Comparison of ENCODE assay signal across 1 cellular context in the genomic region with DNA sequence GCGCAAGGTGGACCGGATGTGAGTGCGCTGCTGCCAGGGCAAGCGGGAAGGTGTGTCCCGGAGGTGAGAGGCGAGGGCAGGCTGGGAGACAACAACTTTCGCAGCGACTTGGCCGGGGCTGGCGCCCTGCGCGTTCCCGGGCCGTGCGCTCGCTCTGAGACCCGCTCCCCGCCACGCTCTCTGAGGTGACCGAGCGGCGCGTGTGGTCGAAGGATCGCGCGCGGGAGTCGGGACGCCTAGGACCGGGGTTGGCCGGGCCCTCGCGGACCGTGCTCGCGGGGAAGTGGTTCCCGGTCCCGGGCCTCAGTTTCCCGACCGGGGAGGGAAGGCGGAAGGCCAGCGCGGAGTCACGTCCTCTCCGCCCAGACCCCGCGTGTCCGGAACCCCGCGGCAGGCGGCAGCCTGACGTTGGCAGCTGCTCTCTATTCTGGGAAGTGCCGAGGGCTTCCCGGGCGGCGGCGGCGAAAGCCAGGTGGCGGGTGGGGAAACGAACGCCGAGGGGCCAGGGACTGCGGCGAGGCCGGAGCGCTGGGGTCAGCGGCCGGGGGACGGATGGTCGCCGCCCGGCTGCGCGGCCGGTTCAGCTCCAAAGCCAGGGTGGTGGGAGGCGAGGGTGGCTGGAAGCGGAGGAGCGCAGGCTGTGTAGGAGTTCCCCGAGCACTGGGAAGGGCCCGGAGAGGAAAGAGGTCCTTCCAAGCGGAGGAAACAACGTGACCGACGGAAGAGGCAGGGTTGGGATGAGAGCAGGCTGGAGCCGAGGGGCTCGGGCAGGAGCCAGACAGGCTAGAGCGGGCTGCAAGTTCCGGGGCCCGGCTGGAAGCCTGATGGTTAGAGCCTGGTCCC.
TF ChIP-seq lines count a peak whose summit lies in the region.

No MANE protein-coding gene starts in this region.

TF ChIP-seq in HepG2, 621 proteins besides CTCF, POLR2A, EP300 and RAD21 (continued from another document and continues in another):
- TF ChIP-seq, protein P1, sequence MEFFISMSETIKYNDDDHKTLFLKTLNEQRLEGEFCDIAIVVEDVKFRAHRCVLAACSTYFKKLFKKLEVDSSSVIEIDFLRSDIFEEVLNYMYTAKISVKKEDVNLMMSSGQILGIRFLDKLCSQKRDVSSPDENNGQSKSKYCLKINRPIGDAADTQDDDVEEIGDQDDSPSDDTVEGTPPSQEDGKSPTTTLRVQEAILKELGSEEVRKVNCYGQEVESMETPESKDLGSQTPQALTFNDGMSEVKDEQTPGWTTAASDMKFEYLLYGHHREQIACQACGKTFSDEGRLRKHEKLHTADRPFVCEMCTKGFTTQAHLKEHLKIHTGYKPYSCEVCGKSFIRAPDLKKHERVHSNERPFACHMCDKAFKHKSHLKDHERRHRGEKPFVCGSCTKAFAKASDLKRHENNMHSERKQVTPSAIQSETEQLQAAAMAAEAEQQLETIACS (CRISPR knock-in tag; IDR thresholded peaks at IDR 0.05): peak; percentile 67
- TF ChIP-seq CEBPB (IDR thresholded peaks at IDR 0.05; ENCODE audit: borderline replicate concordance, low read depth, low read length): no peak
- TF ChIP-seq, protein P2, sequence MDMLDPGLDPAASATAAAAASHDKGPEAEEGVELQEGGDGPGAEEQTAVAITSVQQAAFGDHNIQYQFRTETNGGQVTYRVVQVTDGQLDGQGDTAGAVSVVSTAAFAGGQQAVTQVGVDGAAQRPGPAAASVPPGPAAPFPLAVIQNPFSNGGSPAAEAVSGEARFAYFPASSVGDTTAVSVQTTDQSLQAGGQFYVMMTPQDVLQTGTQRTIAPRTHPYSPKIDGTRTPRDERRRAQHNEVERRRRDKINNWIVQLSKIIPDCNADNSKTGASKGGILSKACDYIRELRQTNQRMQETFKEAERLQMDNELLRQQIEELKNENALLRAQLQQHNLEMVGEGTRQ (IDR thresholded peaks at IDR 0.05; ENCODE audit: low read depth, low read length): no peak
- TF ChIP-seq, protein P2 (CRISPR knock-in tag; IDR thresholded peaks at IDR 0.05; ENCODE audit: borderline replicate concordance): no peak
- TF ChIP-seq NR2C2 (CRISPR knock-in tag; IDR thresholded peaks at IDR 0.05; ENCODE audit: borderline replicate concordance): peak; percentile 11; the same call in 1 of the 2 replicates
- no peak for TF ChIP-seq REL (CRISPR knock-in tag; conservative IDR thresholded peaks at IDR 0.05)
- no peak for TF ChIP-seq SP140L (CRISPR knock-in tag; IDR thresholded peaks at IDR 0.05; ENCODE audit: borderline replicate concordance)
- TF ChIP-seq SMARCC2 (IDR thresholded peaks at IDR 0.05): no peak
- no peak for TF ChIP-seq POGZ (CRISPR knock-in tag; IDR thresholded peaks at IDR 0.05)
- TF ChIP-seq DR1 (CRISPR knock-in tag; IDR thresholded peaks at IDR 0.05): no peak
- TF ChIP-seq NCOR1 (IDR thresholded peaks at IDR 0.05; ENCODE audit: borderline replicate concordance, low read length): no peak
- TF ChIP-seq SRY (CRISPR knock-in tag; IDR thresholded peaks at IDR 0.05): peak; percentile 58; the same call in 1 of the 2 replicates
- TF ChIP-seq ZFAT (CRISPR knock-in tag; conservative IDR thresholded peaks at IDR 0.05): no peak
- peak; percentile 58; the same call in 1 of the 2 replicates for TF ChIP-seq PHF20 (CRISPR knock-in tag; IDR thresholded peaks at IDR 0.05)
- TF ChIP-seq KDM4B (CRISPR knock-in tag; IDR thresholded peaks at IDR 0.05): no peak
- TF ChIP-seq, protein P3, sequence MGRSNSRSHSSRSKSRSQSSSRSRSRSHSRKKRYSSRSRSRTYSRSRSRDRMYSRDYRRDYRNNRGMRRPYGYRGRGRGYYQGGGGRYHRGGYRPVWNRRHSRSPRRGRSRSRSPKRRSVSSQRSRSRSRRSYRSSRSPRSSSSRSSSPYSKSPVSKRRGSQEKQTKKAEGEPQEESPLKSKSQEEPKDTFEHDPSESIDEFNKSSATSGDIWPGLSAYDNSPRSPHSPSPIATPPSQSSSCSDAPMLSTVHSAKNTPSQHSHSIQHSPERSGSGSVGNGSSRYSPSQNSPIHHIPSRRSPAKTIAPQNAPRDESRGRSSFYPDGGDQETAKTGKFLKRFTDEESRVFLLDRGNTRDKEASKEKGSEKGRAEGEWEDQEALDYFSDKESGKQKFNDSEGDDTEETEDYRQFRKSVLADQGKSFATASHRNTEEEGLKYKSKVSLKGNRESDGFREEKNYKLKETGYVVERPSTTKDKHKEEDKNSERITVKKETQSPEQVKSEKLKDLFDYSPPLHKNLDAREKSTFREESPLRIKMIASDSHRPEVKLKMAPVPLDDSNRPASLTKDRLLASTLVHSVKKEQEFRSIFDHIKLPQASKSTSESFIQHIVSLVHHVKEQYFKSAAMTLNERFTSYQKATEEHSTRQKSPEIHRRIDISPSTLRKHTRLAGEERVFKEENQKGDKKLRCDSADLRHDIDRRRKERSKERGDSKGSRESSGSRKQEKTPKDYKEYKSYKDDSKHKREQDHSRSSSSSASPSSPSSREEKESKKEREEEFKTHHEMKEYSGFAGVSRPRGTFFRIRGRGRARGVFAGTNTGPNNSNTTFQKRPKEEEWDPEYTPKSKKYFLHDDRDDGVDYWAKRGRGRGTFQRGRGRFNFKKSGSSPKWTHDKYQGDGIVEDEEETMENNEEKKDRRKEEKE (IDR thresholded peaks at IDR 0.05): no peak
- peak; percentile 71 for TF ChIP-seq PHF8 (CRISPR knock-in tag; IDR thresholded peaks at IDR 0.05)
- no peak for TF ChIP-seq ZNF629 (CRISPR knock-in tag; conservative IDR thresholded peaks at IDR 0.05)
- no peak for TF ChIP-seq FOXA1 (IDR thresholded peaks at IDR 0.05)
- TF ChIP-seq FOXA1 (CRISPR knock-in tag; IDR thresholded peaks at IDR 0.05): peak; percentile 31; the same call in 1 of the 2 replicates
- no peak for TF ChIP-seq STAT5B (CRISPR knock-in tag; IDR thresholded peaks at IDR 0.05)
- TF ChIP-seq DMAP1 (CRISPR knock-in tag; IDR thresholded peaks at IDR 0.05): peak; percentile 31; the same call in 1 of the 2 replicates
- TF ChIP-seq, protein P4, sequence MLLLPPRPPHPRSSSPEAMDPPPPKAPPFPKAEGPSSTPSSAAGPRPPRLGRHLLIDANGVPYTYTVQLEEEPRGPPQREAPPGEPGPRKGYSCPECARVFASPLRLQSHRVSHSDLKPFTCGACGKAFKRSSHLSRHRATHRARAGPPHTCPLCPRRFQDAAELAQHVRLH (CRISPR knock-in tag; IDR thresholded peaks at IDR 0.05; ENCODE audit: borderline replicate concordance, low read depth): peak; percentile 16; the same call in 1 of the 2 replicates
- TF ChIP-seq NPAS2 (CRISPR knock-in tag; IDR thresholded peaks at IDR 0.05; ENCODE audit: borderline replicate concordance): no peak
- no peak for TF ChIP-seq ZNF562 (CRISPR knock-in tag; IDR thresholded peaks at IDR 0.05; ENCODE audit: borderline replicate concordance)
- TF ChIP-seq, protein P5, sequence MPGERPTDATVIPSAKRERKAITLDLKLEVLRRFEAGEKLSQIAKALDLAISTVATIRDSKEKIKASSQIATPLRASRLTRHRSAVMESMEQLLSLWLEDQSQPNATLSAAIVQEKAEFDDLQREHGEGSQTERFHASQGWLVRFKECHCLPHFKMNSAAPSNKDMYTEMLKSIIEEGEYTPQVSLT (CRISPR knock-in tag; IDR thresholded peaks at IDR 0.05; ENCODE audit: borderline replicate concordance, low read depth): no peak
- TF ChIP-seq ZSCAN25 (CRISPR knock-in tag; IDR thresholded peaks at IDR 0.05): no peak; the same call in 1 of the 2 replicates
- TF ChIP-seq HOXA7 (CRISPR knock-in tag; IDR thresholded peaks at IDR 0.05): no peak
- TF ChIP-seq ZNF614 (CRISPR knock-in tag; IDR thresholded peaks at IDR 0.05; ENCODE audit: borderline replicate concordance): no peak
- no peak for TF ChIP-seq RBM22 (optimal IDR thresholded peaks at IDR 0.05; ENCODE audit: low read length)
- TF ChIP-seq, protein P6, sequence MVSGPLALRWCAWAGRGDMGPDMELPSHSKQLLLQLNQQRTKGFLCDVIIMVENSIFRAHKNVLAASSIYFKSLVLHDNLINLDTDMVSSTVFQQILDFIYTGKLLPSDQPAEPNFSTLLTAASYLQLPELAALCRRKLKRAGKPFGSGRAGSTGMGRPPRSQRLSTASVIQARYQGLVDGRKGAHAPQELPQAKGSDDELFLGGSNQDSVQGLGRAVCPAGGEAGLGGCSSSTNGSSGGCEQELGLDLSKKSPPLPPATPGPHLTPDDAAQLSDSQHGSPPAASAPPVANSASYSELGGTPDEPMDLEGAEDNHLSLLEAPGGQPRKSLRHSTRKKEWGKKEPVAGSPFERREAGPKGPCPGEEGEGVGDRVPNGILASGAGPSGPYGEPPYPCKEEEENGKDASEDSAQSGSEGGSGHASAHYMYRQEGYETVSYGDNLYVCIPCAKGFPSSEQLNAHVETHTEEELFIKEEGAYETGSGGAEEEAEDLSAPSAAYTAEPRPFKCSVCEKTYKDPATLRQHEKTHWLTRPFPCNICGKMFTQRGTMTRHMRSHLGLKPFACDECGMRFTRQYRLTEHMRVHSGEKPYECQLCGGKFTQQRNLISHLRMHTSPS (CRISPR knock-in tag; IDR thresholded peaks at IDR 0.05; ENCODE audit: low read depth): peak; percentile 27
- 0 out of 2 replicates have a peak, but pooled peaks have one; percentile 77 for TF ChIP-seq ZNF468 (CRISPR knock-in tag; IDR thresholded peaks at IDR 0.05)
- TF ChIP-seq ELF4 (CRISPR knock-in tag; IDR thresholded peaks at IDR 0.05; ENCODE audit: borderline replicate concordance): no peak
- no peak for TF ChIP-seq FOXC1 (CRISPR knock-in tag; IDR thresholded peaks at IDR 0.05; ENCODE audit: borderline replicate concordance)
- TF ChIP-seq, protein P7, sequence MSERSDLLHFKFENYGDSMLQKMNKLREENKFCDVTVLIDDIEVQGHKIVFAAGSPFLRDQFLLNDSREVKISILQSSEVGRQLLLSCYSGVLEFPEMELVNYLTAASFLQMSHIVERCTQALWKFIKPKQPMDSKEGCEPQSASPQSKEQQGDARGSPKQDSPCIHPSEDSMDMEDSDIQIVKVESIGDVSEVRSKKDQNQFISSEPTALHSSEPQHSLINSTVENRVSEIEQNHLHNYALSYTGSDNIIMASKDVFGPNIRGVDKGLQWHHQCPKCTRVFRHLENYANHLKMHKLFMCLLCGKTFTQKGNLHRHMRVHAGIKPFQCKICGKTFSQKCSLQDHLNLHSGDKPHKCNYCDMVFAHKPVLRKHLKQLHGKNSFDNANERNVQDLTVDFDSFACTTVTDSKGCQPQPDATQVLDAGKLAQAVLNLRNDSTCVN (CRISPR knock-in tag; IDR thresholded peaks at IDR 0.05; ENCODE audit: borderline replicate concordance): no peak
- TF ChIP-seq BORCS8-MEF2B (CRISPR knock-in tag; IDR thresholded peaks at IDR 0.05): peak; percentile 35; the same call in 1 of the 2 replicates
- TF ChIP-seq ZNF256 (CRISPR knock-in tag; conservative IDR thresholded peaks at IDR 0.05): no peak
- TF ChIP-seq, protein P8, sequence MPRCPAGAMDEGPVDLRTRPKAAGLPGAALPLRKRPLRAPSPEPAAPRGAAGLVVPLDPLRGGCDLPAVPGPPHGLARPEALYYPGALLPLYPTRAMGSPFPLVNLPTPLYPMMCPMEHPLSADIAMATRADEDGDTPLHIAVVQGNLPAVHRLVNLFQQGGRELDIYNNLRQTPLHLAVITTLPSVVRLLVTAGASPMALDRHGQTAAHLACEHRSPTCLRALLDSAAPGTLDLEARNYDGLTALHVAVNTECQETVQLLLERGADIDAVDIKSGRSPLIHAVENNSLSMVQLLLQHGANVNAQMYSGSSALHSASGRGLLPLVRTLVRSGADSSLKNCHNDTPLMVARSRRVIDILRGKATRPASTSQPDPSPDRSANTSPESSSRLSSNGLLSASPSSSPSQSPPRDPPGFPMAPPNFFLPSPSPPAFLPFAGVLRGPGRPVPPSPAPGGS (CRISPR knock-in tag; IDR thresholded peaks at IDR 0.05): peak; percentile 4; the same call in 1 of the 2 replicates
- TF ChIP-seq ZBTB3 (CRISPR knock-in tag; IDR thresholded peaks at IDR 0.05; ENCODE audit: borderline replicate concordance, low read depth): no peak; the same call in 1 of the 2 replicates
- TF ChIP-seq CEBPG (CRISPR knock-in tag; IDR thresholded peaks at IDR 0.05): no peak
- TF ChIP-seq, protein P9, sequence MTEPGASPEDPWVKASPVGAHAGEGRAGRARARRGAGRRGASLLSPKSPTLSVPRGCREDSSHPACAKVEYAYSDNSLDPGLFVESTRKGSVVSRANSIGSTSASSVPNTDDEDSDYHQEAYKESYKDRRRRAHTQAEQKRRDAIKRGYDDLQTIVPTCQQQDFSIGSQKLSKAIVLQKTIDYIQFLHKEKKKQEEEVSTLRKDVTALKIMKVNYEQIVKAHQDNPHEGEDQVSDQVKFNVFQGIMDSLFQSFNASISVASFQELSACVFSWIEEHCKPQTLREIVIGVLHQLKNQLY (CRISPR knock-in tag; IDR thresholded peaks at IDR 0.05): no peak
- no peak for TF ChIP-seq MAFK (conservative IDR thresholded peaks at IDR 0.05 in 1 of 2, IDR thresholded peaks at IDR 0.05 in 1 of 2; ENCODE audit: low read length in 2 of 2)
- TF ChIP-seq KLF6 (CRISPR knock-in tag; IDR thresholded peaks at IDR 0.05): no peak
- TF ChIP-seq ZNF496 (CRISPR knock-in tag; IDR thresholded peaks at IDR 0.05; ENCODE audit: insufficient replicate concordance): no peak
- no peak for TF ChIP-seq ZNF235 (CRISPR knock-in tag; IDR thresholded peaks at IDR 0.05; ENCODE audit: borderline replicate concordance)
- no peak for TF ChIP-seq ZNF343 (CRISPR knock-in tag; IDR thresholded peaks at IDR 0.05)
- TF ChIP-seq, protein P10, sequence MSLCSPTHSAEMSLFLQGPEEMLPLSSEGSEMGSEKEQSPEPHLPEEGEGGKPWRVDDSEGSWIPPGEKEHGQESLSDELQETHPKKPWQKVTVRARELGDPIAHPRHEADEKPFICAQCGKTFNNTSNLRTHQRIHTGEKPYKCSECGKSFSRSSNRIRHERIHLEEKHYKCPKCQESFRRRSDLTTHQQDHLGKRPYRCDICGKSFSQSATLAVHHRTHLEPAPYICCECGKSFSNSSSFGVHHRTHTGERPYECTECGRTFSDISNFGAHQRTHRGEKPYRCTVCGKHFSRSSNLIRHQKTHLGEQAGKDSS (CRISPR knock-in tag; IDR thresholded peaks at IDR 0.05; ENCODE audit: borderline replicate concordance, low read depth): no peak; the same call in 1 of the 2 replicates
- TF ChIP-seq ZNF850 (CRISPR knock-in tag; conservative IDR thresholded peaks at IDR 0.05): no peak
- TF ChIP-seq ZFP37 (CRISPR knock-in tag; IDR thresholded peaks at IDR 0.05; ENCODE audit: borderline replicate concordance): no peak
- TF ChIP-seq HNF4G (IDR thresholded peaks at IDR 0.05; ENCODE audit: borderline replicate concordance, low read depth, low read length): no peak
- TF ChIP-seq HNF4G (CRISPR knock-in tag; IDR thresholded peaks at IDR 0.05; ENCODE audit: borderline replicate concordance, low read depth): no peak
- no peak for TF ChIP-seq ZNF557 (CRISPR knock-in tag; IDR thresholded peaks at IDR 0.05)
- no peak for TF ChIP-seq MXD4 (CRISPR knock-in tag; IDR thresholded peaks at IDR 0.05)
- no peak for TF ChIP-seq RELA (CRISPR knock-in tag; IDR thresholded peaks at IDR 0.05)
- TF ChIP-seq ZBTB7B (CRISPR knock-in tag; IDR thresholded peaks at IDR 0.05): no peak
- no peak for TF ChIP-seq SOX13 (IDR thresholded peaks at IDR 0.05)
- no peak for TF ChIP-seq SOX13 (CRISPR knock-in tag; conservative IDR thresholded peaks at IDR 0.05 in 1 of 2, IDR thresholded peaks at IDR 0.05 in 1 of 2)
- TF ChIP-seq, protein P11, sequence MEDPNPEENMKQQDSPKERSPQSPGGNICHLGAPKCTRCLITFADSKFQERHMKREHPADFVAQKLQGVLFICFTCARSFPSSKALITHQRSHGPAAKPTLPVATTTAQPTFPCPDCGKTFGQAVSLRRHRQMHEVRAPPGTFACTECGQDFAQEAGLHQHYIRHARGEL (CRISPR knock-in tag; IDR thresholded peaks at IDR 0.05): no peak
